9 cellular contexts compared by ENCODE assay signal in the genomic region with DNA sequence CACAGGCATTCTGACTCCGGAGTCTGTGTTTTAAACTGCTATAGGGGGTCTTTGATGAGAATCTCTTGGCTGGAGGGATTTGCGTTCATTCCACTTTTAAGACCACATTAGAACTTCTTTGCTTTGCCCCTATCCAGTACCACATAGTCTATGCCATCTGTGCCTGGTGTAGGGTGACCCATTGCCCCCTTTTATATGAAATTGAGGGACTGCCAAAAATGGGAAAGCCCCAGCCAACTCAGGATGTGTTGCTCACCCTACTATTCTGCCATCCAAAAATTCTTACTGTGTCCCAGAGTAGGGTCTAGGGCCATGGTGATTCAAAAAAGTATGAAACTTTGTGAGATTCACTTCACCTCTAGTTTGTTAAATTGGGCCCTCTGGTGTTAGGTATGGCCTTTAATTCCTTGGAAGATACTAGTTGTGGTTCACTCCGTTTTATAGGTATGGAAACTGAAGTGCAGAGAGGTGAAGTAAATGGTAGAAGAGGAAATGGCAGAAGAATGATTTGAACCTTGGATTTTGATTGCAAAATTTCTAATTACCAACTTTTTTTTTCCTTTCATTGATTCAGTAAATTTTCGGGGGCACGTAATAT. TPM values are rescaled to one million over a fixed set of nuclear protein-coding genes. Genes with fewer than 3 reads are reported as not detected.
A peak's percentile ranks its signal among the peaks of the same experiment; 100 is the strongest.
DNase-seq lines count a peak whose midpoint lies in the region; ATAC-seq, FAIRE-seq and TF ChIP-seq lines count a peak whose summit lies in the region.
"Had no signal": no experiment of that assay in that cellular context is flagged by ENCODE, and none has a peak within 500 bp of the region (broad histone marks: within the 10 kb centered on the region; RNA-seq: fewer than 3 reads in every experiment).

No MANE protein-coding gene starts in this region.

- H3K79me2 ChIP-seq in DND-41 (ENCODE audit: insufficient read depth, low read length) (peaks cover 58% of the 10 kb centered on the region), OCI-LY7 (ENCODE audit: insufficient read depth, low read depth, low read length) (peaks cover 21% of the 10 kb centered on the region), endothelial cell of umbilical vein (ENCODE audit: control insufficient read depth, insufficient read depth, low read length) (peaks cover 51% of the 10 kb centered on the region), parathyroid adenoma (peaks cover 38% of the 10 kb centered on the region)

- peak overlapping the region; percentile 87 for H3K4me2 ChIP-seq in DND-41 (ENCODE audit: insufficient read depth, low read length)
- peak overlapping the region; percentile 93 for H3K4me2 ChIP-seq in OCI-LY7 (ENCODE audit: low read length)
- peak overlapping the region; percentile 90 for H3K4me2 ChIP-seq in endothelial cell of umbilical vein (ENCODE audit: insufficient read depth, low read length)
- H3K4me2 ChIP-seq in parathyroid adenoma (ENCODE audit: low read length): peak overlapping the region; percentile 86

- CTCF ChIA-PET in OCI-LY7 (lab: Charles Lee; ENCODE audit: unreplicated experiment) (no interaction called here), endothelial cell of umbilical vein (lab: Charles Lee) (interaction anchor here (1.8 to 2.3 kb wide), 4 partner anchors 10 to 438 kb away, joined by 4 to 14 read pairs (median 10); no protein-coding TSS in a partner anchor)

- TF ChIP-seq CTCF in DND-41 (IDR thresholded peaks at IDR 0.05; ENCODE audit: borderline replicate concordance, extremely low read depth, low read length, poor library complexity, severe bottlenecking) (no peak), OCI-LY7 (conservative IDR thresholded peaks at IDR 0.05; ENCODE audit: low read length) (no peak), endothelial cell of umbilical vein (IDR thresholded peaks at IDR 0.05; ENCODE audit: extremely low read depth in 1 of 2, insufficient read depth in 1 of 2, low read depth in 1 of 2, low read length in 2 of 2) (no peak), parathyroid adenoma (IDR thresholded peaks at IDR 0.05) (no peak)

- H3K4me1 ChIP-seq in DND-41 (ENCODE audit: insufficient read depth, low read length) (peaks cover 24% of the 10 kb centered on the region), OCI-LY7 (ENCODE audit: insufficient read depth, low read length, poor library complexity, severe bottlenecking) (peaks cover 8% of the 10 kb centered on the region), endothelial cell of umbilical vein (ENCODE audit: control insufficient read depth, extremely low read depth, insufficient read depth, low read length) (peaks cover 9% of the 10 kb centered on the region), parathyroid adenoma (peaks cover 8% of the 10 kb centered on the region)

- H3K4me3 ChIP-seq in DND-41 (ENCODE audit: low read depth in 1 of 2, low read length in 2 of 2): peak overlapping the region; percentile 77 to 93; a peak in 3 of 4 replicates
- peak overlapping the region; percentile 80 for H3K4me3 ChIP-seq in OCI-LY7 (ENCODE audit: low read depth, low read length, poor library complexity, severe bottlenecking)
- peak overlapping the region in 1 of 3 experiments; percentile 88 for H3K4me3 ChIP-seq in endothelial cell of umbilical vein (replicated peaks in 1 of 3; ENCODE audit: insufficient read depth in 1 of 3, low read depth in 1 of 3, low read length in 3 of 3)
- H3K4me3 ChIP-seq in parathyroid adenoma (ENCODE audit: low read depth, low read length): peak overlapping the region; percentile 82

- FAIRE-seq in endothelial cell of umbilical vein (lab: Jason Lieb, UNC): no peak
- FAIRE-seq: GM18507 had no signal

- H3K27me3 ChIP-seq in DND-41 (ENCODE audit: insufficient read depth, low read length, poor library complexity) (peaks cover 9% of the 10 kb centered on the region), endothelial cell of umbilical vein (ENCODE audit: control insufficient read depth in 2 of 2, insufficient read depth in 2 of 2, low read length in 2 of 2) (no peaks in the 10 kb centered on the region), parathyroid adenoma (ENCODE audit: control insufficient read depth, insufficient read depth, low read length) (no peaks in the 10 kb centered on the region)

- no peaks in the 10 kb centered on the region for H3K9me3 ChIP-seq in DND-41 (ENCODE audit: insufficient read depth, low read length, severe bottlenecking)
- no peaks in the 10 kb centered on the region for H3K9me3 ChIP-seq in OCI-LY7 (ENCODE audit: low read length)
- no peaks in the 10 kb centered on the region for H3K9me3 ChIP-seq in endothelial cell of umbilical vein (replicated peaks; ENCODE audit: control insufficient read depth, insufficient read depth, low read length)
- no peaks in the 10 kb centered on the region for H3K9me3 ChIP-seq in parathyroid adenoma (ENCODE audit: control insufficient read depth, low read length)

- H3K9ac ChIP-seq in DND-41 (ENCODE audit: low read depth, low read length) (peak overlapping the region; percentile 63), endothelial cell of umbilical vein (replicated peaks; ENCODE audit: extremely low read depth, insufficient read depth, low read length) (peak overlapping the region; percentile 97), parathyroid adenoma (no peak overlapping the region)

- H3K27ac ChIP-seq in DND-41 (ENCODE audit: low read length): peak overlapping the region; percentile 89; the same call in 1 of the 2 replicates
- no peak overlapping the region for H3K27ac ChIP-seq in OCI-LY7 (ENCODE audit: low read depth, low read length, poor library complexity, severe bottlenecking)
- H3K27ac ChIP-seq in endothelial cell of umbilical vein (ENCODE audit: insufficient read depth, low read depth, low read length): peak overlapping the region; percentile 27
- no peak overlapping the region for H3K27ac ChIP-seq in parathyroid adenoma

- POLR2A ChIA-PET in OCI-LY7 (lab: Charles Lee) (interaction anchor here (1.5 kb wide), 1 partner anchor 40 kb away, joined by 3 read pairs; no protein-coding TSS in a partner anchor), endothelial cell of umbilical vein (lab: Charles Lee) (no interaction called here)

- dilution Hi-C loops in endothelial cell of umbilical vein (cut with MboI; ENCODE audit: extremely low pct_ligation_motif_present, low sequenced_read_pairs): no loop called here

- DNase-seq in DND-41 (no peak), OCI-LY7 (ENCODE audit: low spot score) (no peak), endothelial cell of umbilical vein (ENCODE audit: low read depth, low spot score) (no peak), activated gamma-delta T cell (lab: John Stamatoyannopoulos, UW) (no peak)

- no peaks in the 10 kb centered on the region for H3K9me2 ChIP-seq in OCI-LY7 (ENCODE audit: insufficient read depth, low read length)

- intact Hi-C loops in OCI-LY7 (cut with micrococcal nuclease; ENCODE audit: unreplicated experiment) (loop anchor here (5.0 kb wide), 1 partner anchor 267 kb away; no protein-coding TSS in a partner anchor), endothelial cell of umbilical vein (cut with micrococcal nuclease) (loop anchor here (2.0 to 5.0 kb wide), 2 partner anchors 131 to 268 kb away; a partner anchor contains a TSS)

- H2AFZ ChIP-seq in DND-41 (ENCODE audit: low read depth, low read length) (no peak overlapping the region), OCI-LY7 (ENCODE audit: low read length) (no peak overlapping the region), endothelial cell of umbilical vein (ENCODE audit: low read depth, low read length) (no peak overlapping the region), parathyroid adenoma (peak overlapping the region; percentile 96)

- no peak for ATAC-seq in DND-41 (ENCODE audit: insufficient read depth, low read depth)
- no peak for ATAC-seq in HG03520 (IDR thresholded peaks at IDR 0.05; ENCODE audit: unreplicated experiment)
- no peak for ATAC-seq in GM18858 (IDR thresholded peaks at IDR 0.05; ENCODE audit: unreplicated experiment)
- ATAC-seq in GM21576 (IDR thresholded peaks at IDR 0.05; ENCODE audit: unreplicated experiment): no peak

- H4K20me1 ChIP-seq in DND-41 (ENCODE audit: insufficient read depth, low read length): peaks cover 22% of the 10 kb centered on the region; the same call in 1 of the 2 replicates
- H4K20me1 ChIP-seq in OCI-LY7 (ENCODE audit: insufficient read depth, low read length): peaks cover 4% of the 10 kb centered on the region
- no peaks in the 10 kb centered on the region for H4K20me1 ChIP-seq in endothelial cell of umbilical vein (replicated peaks; ENCODE audit: control insufficient read depth, extremely low read depth, insufficient read depth, low read length)

- no peaks in the 10 kb centered on the region for H3K9me1 ChIP-seq in endothelial cell of umbilical vein (replicated peaks; ENCODE audit: control insufficient read depth, extremely low read depth, insufficient read depth, low read length)

- BruUV-seq in OCI-LY7 (replicated peaks; lab: Mats Ljungman, UMichigan) (TSS peak; percentile 59), endothelial cell of umbilical vein (replicated peaks; lab: Mats Ljungman, UMichigan) (TSS peak; percentile 28)

- no peak for TF ChIP-seq POLR2A in endothelial cell of umbilical vein (IDR thresholded peaks at IDR 0.05; ENCODE audit: low read depth, low read length)

- peaks cover 4% of the 10 kb centered on the region for H3K36me3 ChIP-seq in DND-41 (ENCODE audit: insufficient read depth, low read length)
- peaks cover 14% of the 10 kb centered on the region; the same call in 1 of the 2 replicates for H3K36me3 ChIP-seq in OCI-LY7 (ENCODE audit: insufficient read depth, low read length)
- H3K36me3 ChIP-seq in endothelial cell of umbilical vein (ENCODE audit: control insufficient read depth in 2 of 2, extremely low read depth in 1 of 2, insufficient read depth in 2 of 2, low read length in 2 of 2): no peaks in the 10 kb centered on the region
- no peaks in the 10 kb centered on the region for H3K36me3 ChIP-seq in parathyroid adenoma (ENCODE audit: control insufficient read depth, insufficient read depth, low read length)

RNA-seq across cellular contexts. Expression of a gene that starts 1.4 kb away (rescaled TPM):
- total RNA-seq in OCI-LY7 (2014; rRNA removed; shearing (Covaris generic)): 40.7 and 52.5 TPM in 2 replicates
- total RNA-seq in OCI-LY7 (2022) (29.7 and 36.8 TPM in 2 replicates), endothelial cell of umbilical vein (37.9 and 44.2 TPM in 2 replicates)
- 12.1 and 17.5 TPM in 2 replicates for polyA plus RNA-seq in endothelial cell of umbilical vein
- polyA plus RNA-seq in endothelial cell of umbilical vein (2011; cell fraction: cytosol; rRNA removed): 52.8 and 54.9 TPM in 2 replicates
- polyA plus RNA-seq in endothelial cell of umbilical vein (2011; cell fraction: nucleus; rRNA removed): 20.7 and 30.2 TPM in 2 replicates
- polyA plus RNA-seq in endothelial cell of umbilical vein (2012): 63.3 and 90.4 TPM in 2 replicates
- 1.9 and 2.6 TPM in 2 replicates for polyA minus RNA-seq in endothelial cell of umbilical vein
- polyA minus RNA-seq in endothelial cell of umbilical vein (2011; cell fraction: cytosol; rRNA and poly(A)+ RNA removed): 16.8 TPM
- 2.4 and 3.9 TPM in 2 replicates for polyA minus RNA-seq in endothelial cell of umbilical vein (2011; cell fraction: nucleus; rRNA and poly(A)+ RNA removed)

RNA-seq across cellular contexts. Expression of a gene that starts 35.5 kb away (rescaled TPM):
- total RNA-seq in OCI-LY7 (2014; rRNA removed; shearing (Covaris generic)): not detected in 2 replicates
- total RNA-seq in OCI-LY7 (2022): not detected in 2 replicates
- total RNA-seq in endothelial cell of umbilical vein: not detected in 2 replicates
- not detected in 2 replicates for polyA plus RNA-seq in endothelial cell of umbilical vein
- polyA plus RNA-seq in endothelial cell of umbilical vein (2011; cell fraction: cytosol; rRNA removed): not detected in 2 replicates
- not detected in 2 replicates for polyA plus RNA-seq in endothelial cell of umbilical vein (2011; cell fraction: nucleus; rRNA removed)
- not detected in 2 replicates for polyA plus RNA-seq in endothelial cell of umbilical vein (2012)
- not detected in 2 replicates for polyA minus RNA-seq in endothelial cell of umbilical vein
- not detected for polyA minus RNA-seq in endothelial cell of umbilical vein (2011; cell fraction: cytosol; rRNA and poly(A)+ RNA removed)
- not detected in 2 replicates for polyA minus RNA-seq in endothelial cell of umbilical vein (2011; cell fraction: nucleus; rRNA and poly(A)+ RNA removed)

Comparison
In these comparisons a context has a peak if more than half of its experiments do, and no peak if none do; other contexts are left out.
1. H3K27ac ChIP-seq: peak in DND-41 (single experiment) and endothelial cell of umbilical vein (single experiment); none in OCI-LY7 (single experiment) and parathyroid adenoma (single experiment).
2. Peak in every context shown above with its lines, with median percentiles within 50 percentile points of each other: H3K4me2 ChIP-seq.